Comparison of ENCODE assay signal across 14 cellular contexts in genomic region chr5:179165421-179166170, GRCh38.
"Had no signal": no experiment of that assay in that cellular context is flagged by ENCODE, and none has a peak within 500 bp of the region (broad histone marks: within the 10 kb centered on the region; RNA-seq: fewer than 3 reads in every experiment).

No MANE protein-coding gene starts in this region.

- H3K27me3 ChIP-seq: adrenal gland, body of pancreas, esophagus muscularis mucosa, suprapubic skin had no signal

- H3K27ac Mint-ChIP-seq: activated CD8-positive, alpha-beta memory T cell treated with anti-CD3 and anti-CD28 coated beads, Interleukin-2, amount 10 ng/mL, durations not matched to agents 7 days and 5 days; immature natural killer cell; progenitor cell of endocrine pancreas; type B pancreatic cell had no signal

- ATAC-seq: activated CD4-positive, CD25-positive, alpha-beta regulatory T cell treated with anti-CD3 and anti-CD28 coated beads, Interleukin-2, amount 50 U/mL, for 24 hours; activated CD8-positive, alpha-beta memory T cell treated with anti-CD3 and anti-CD28 coated beads, Interleukin-2, amount 10 ng/mL, durations not matched to agents 7 days and 5 days; body of pancreas; stimulated activated naive CD8-positive, alpha-beta T cell treated with anti-CD3 and anti-CD28 coated beads, Interleukin-15, Interleukin-2, amounts not matched to agents 100 U/mL and 50 U/mL, for 24 hours had no signal

- H3K4me1 Mint-ChIP-seq: activated CD8-positive, alpha-beta memory T cell treated with anti-CD3 and anti-CD28 coated beads, Interleukin-2, amount 10 ng/mL, durations not matched to agents 7 days and 5 days had no signal

- H3K9me3 Mint-ChIP-seq: immature natural killer cell, type B pancreatic cell had no signal

- DNase-seq: activated CD4-positive, alpha-beta T cell treated with anti-CD3 and anti-CD28 coated beads, Interleukin-2, amount 50 U/mL, for 4 hours; activated CD8-positive, alpha-beta memory T cell treated with anti-CD3 and anti-CD28 coated beads, Interleukin-2, amount 10 ng/mL, durations not matched to agents 7 days and 5 days; activated naive CD4-positive, alpha-beta T cell treated with Interleukin-2 at 50 U/mL for 16 hours; activated T-cell treated with anti-CD3 and anti-CD28 coated beads, Interleukin-2, amount 50 U/mL, for 48 hours; adrenal gland; immature natural killer cell; stimulated activated CD4-positive, alpha-beta T cell treated with anti-CD3 and anti-CD28 coated beads, Interleukin-2, amount 100 ng/mL, for 48 hours; stimulated activated naive CD8-positive, alpha-beta T cell treated with anti-CD3 and anti-CD28 coated beads, Interleukin-15, Interleukin-2, amounts not matched to agents 100 U/mL and 50 U/mL, for 24 hours had no signal

- H3K27me3 Mint-ChIP-seq: activated CD8-positive, alpha-beta memory T cell treated with anti-CD3 and anti-CD28 coated beads, Interleukin-2, amount 10 ng/mL, durations not matched to agents 7 days and 5 days had no signal

- H3K4me3 ChIP-seq: adrenal gland, body of pancreas, esophagus muscularis mucosa, suprapubic skin had no signal

- H3K36me3 Mint-ChIP-seq: activated CD8-positive, alpha-beta memory T cell treated with anti-CD3 and anti-CD28 coated beads, Interleukin-2, amount 10 ng/mL, durations not matched to agents 7 days and 5 days; immature natural killer cell; type B pancreatic cell had no signal

- H3K4me3 Mint-ChIP-seq: activated CD8-positive, alpha-beta memory T cell treated with anti-CD3 and anti-CD28 coated beads, Interleukin-2, amount 10 ng/mL, durations not matched to agents 7 days and 5 days; type B pancreatic cell had no signal

- H3K9me3 ChIP-seq: adrenal gland, body of pancreas, suprapubic skin had no signal

- H3K36me3 ChIP-seq: adrenal gland, esophagus muscularis mucosa, suprapubic skin had no signal

- H3K27ac ChIP-seq: adrenal gland, body of pancreas, esophagus muscularis mucosa, suprapubic skin had no signal
